In genomic region chr6:142301421-142302391, GRCh38 we compare ENCODE assay signal across 1 cellular context.
TF ChIP-seq lines count a peak whose summit lies in the region.

Gene ADGRG6, plus strand, starts transcription at chr6:142302007. Its CDS starts 323 bp downstream, at chr6:142302330.

TF ChIP-seq in IMR-90, 13 proteins besides CTCF, POLR2A, EP300 and RAD21 (continued from another document):
- TF ChIP-seq ELK1 (IDR thresholded peaks at IDR 0.05; ENCODE audit: borderline replicate concordance, low read depth, low read length) (no peak), NFE2L2 (IDR thresholded peaks at IDR 0.05; ENCODE audit: low read depth, low read length) (no peak), MXI1 (IDR thresholded peaks at IDR 0.05; ENCODE audit: borderline replicate concordance, low read depth, low read length) (no peak)
